ENCODE assay signal across 1 cellular context in the genomic region with DNA sequence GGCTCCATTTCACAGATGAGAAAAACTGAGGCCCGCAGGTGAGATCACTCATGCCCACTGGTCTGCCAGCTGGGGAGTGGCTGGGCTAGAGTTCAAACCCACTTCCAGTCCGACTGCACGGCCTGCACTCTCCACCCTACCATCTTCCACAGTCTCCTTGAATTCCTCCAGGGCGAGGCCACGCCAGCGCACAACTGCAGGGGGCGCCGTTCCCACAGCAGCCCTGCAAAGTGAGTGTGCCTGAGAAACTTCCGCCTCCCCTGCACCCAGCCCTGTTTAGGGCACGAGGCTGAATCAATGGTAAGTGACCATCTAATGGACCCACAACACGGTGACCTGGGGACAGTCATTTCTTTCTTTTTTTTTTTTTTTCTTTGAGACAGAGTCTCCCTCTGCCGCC.
TF ChIP-seq lines count a peak whose summit lies in the region.

No MANE protein-coding gene starts in this region.

TF ChIP-seq in H1, 55 proteins besides CTCF, POLR2A, EP300 and RAD21:
- TF ChIP-seq EZH2 (IDR thresholded peaks at IDR 0.05; ENCODE audit: low read depth, low read length, severe bottlenecking) (no peak), SP2 (IDR thresholded peaks at IDR 0.05; ENCODE audit: low read length) (no peak), SRF (IDR thresholded peaks at IDR 0.05; ENCODE audit: low read depth, low read length) (no peak), SIX5 (IDR thresholded peaks at IDR 0.05; ENCODE audit: low read depth, low read length) (no peak), RNF2 (IDR thresholded peaks at IDR 0.05; ENCODE audit: borderline replicate concordance, low read depth, low read length, missing control alignments, poor library complexity, severe bottlenecking) (no peak), JUND (IDR thresholded peaks at IDR 0.05; ENCODE audit: low read length) (no peak), KDM4A (IDR thresholded peaks at IDR 0.05; ENCODE audit: low read depth, low read length, severe bottlenecking) (no peak), JUN (IDR thresholded peaks at IDR 0.05; ENCODE audit: low read depth, low read length) (no peak), TCF12 (IDR thresholded peaks at IDR 0.05; ENCODE audit: low read depth, low read length) (no peak), CTBP2 (IDR thresholded peaks at IDR 0.05; ENCODE audit: borderline replicate concordance, insufficient read depth, insufficient read length, low read length) (no peak), HDAC2 (IDR thresholded peaks at IDR 0.05; ENCODE audit: borderline replicate concordance in 1 of 2, low read depth in 2 of 2, low read length in 2 of 2) (no peak), NRF1 (IDR thresholded peaks at IDR 0.05; ENCODE audit: low read depth, low read length) (no peak)
